ENCODE assay signal across 13 cellular contexts in genomic region chr1:109255097-109255651, GRCh38. TPM values are rescaled to one million over a fixed set of nuclear protein-coding genes. Genes with fewer than 3 reads are reported as not detected.
DNase-seq lines count a peak whose midpoint lies in the region; FAIRE-seq and TF ChIP-seq lines count a peak whose summit lies in the region.
"Had no signal": no experiment of that assay in that cellular context is flagged by ENCODE, and none has a peak within 500 bp of the region (broad histone marks: within the 10 kb centered on the region; RNA-seq: fewer than 3 reads in every experiment).

No MANE protein-coding gene starts in this region.

- H3K9me3 Mint-ChIP-seq in activated naive CD4-positive, alpha-beta T cell treated with anti-CD3 and anti-CD28 coated beads, Interleukin-2, amount 50 U/mL, for 24 hours = no peaks in the 10 kb centered on the region
- H3K9me3 Mint-ChIP-seq in activated naive CD4-positive, alpha-beta T cell treated with anti-CD3 and anti-CD28 coated beads, Interleukin-2, amount 10 ng/mL, durations not matched to agents 7 days and 5 days = no peaks in the 10 kb centered on the region
- H3K9me3 Mint-ChIP-seq in type B pancreatic cell = no peaks in the 10 kb centered on the region
- H3K9me3 Mint-ChIP-seq: activated CD8-positive, alpha-beta T cell treated with anti-CD3 and anti-CD28 coated beads for 36 hours had no signal

- H3K4me3 Mint-ChIP-seq in activated naive CD4-positive, alpha-beta T cell treated with anti-CD3 and anti-CD28 coated beads, Interleukin-2, amount 50 U/mL, for 24 hours = peak overlapping the region; percentile 23
- H3K4me3 Mint-ChIP-seq in activated naive CD4-positive, alpha-beta T cell treated with anti-CD3 and anti-CD28 coated beads, Interleukin-2, amount 10 ng/mL, durations not matched to agents 7 days and 5 days = no peak overlapping the region
- peak overlapping the region; percentile 85 for H3K4me3 Mint-ChIP-seq in type B pancreatic cell
- H3K4me3 Mint-ChIP-seq: activated CD8-positive, alpha-beta T cell treated with anti-CD3 and anti-CD28 coated beads for 36 hours had no signal

- H3K4me1 ChIP-seq in small intestine (ENCODE audit: control insufficient read depth in 2 of 2, insufficient read depth in 1 of 2, low read depth in 1 of 2, low read length in 1 of 2) = peaks cover 0 to 1% of the 10 kb centered on the region in 2 donors
- H3K4me1 ChIP-seq in transverse colon = peaks cover 12 to 24% (median 17%) of the 10 kb centered on the region in 4 donors

- no peak for DNase-seq in activated naive CD4-positive, alpha-beta T cell treated with anti-CD3 and anti-CD28 coated beads, Interleukin-2, amount 10 ng/mL, durations not matched to agents 7 days and 5 days
- DNase-seq in coronary artery (ENCODE audit: low spot score) (peak; percentile 66), left kidney (ENCODE audit: low read depth, low spot score) (peak; percentile 69), type B pancreatic cell (ENCODE audit: extremely low spot score, unreplicated experiment) (no peak), KBM-7 (no peak), small intestine (no peak), transverse colon (no peak)
- DNase-seq: activated CD8-positive, alpha-beta T cell treated with anti-CD3 and anti-CD28 coated beads for 36 hours; NCI-H2081 treated with DMSO at 0.1 percent for 48 hours; stimulated activated CD4-positive, alpha-beta T cell treated with anti-CD3 and anti-CD28 coated beads, Interleukin-4, amount 100 ng/mL, for 1 hour had no signal

- FAIRE-seq in small intestine (lab: Jason Lieb, UNC) = no peak

- H3K36me3 ChIP-seq in small intestine (ENCODE audit: control insufficient read depth in 2 of 2, insufficient read depth in 2 of 2, low read length in 2 of 2) (no peaks in the 10 kb centered on the region), transverse colon (no peaks in the 10 kb centered on the region)

- no peak for TF ChIP-seq POLR2A in transverse colon (IDR thresholded peaks at IDR 0.05)

- no peak for TF ChIP-seq CTCF in coronary artery (IDR thresholded peaks at IDR 0.05)
- peak; percentile 32 for TF ChIP-seq CTCF in type B pancreatic cell (conservative IDR thresholded peaks at IDR 0.05)
- no peak for TF ChIP-seq CTCF in transverse colon (IDR thresholded peaks at IDR 0.05)

- H3K27me3 ChIP-seq in small intestine (ENCODE audit: control insufficient read depth in 2 of 2, insufficient read depth in 2 of 2, low read length in 2 of 2) (no peaks in the 10 kb centered on the region), transverse colon (no peaks in the 10 kb centered on the region)

- CTCF ChIA-PET in activated naive CD4-positive, alpha-beta T cell treated with anti-CD3 and anti-CD28 coated beads, Interleukin-2, amount 10 ng/mL, durations not matched to agents 7 days and 5 days (lab: Charles Lee) = interaction anchor here (1.2 to 2.2 kb wide), 4 partner anchors 22 to 277 kb away, joined by 3 to 10 read pairs (median 4); no protein-coding TSS in a partner anchor

- H3K27ac Mint-ChIP-seq in activated naive CD4-positive, alpha-beta T cell treated with anti-CD3 and anti-CD28 coated beads, Interleukin-2, amount 50 U/mL, for 24 hours = no peak overlapping the region
- no peak overlapping the region for H3K27ac Mint-ChIP-seq in activated naive CD4-positive, alpha-beta T cell treated with anti-CD3 and anti-CD28 coated beads, Interleukin-2, amount 10 ng/mL, durations not matched to agents 7 days and 5 days
- H3K27ac Mint-ChIP-seq in type B pancreatic cell = peak overlapping the region; percentile 79
- H3K27ac Mint-ChIP-seq: activated CD8-positive, alpha-beta T cell treated with anti-CD3 and anti-CD28 coated beads for 36 hours had no signal

- H3K4me3 ChIP-seq in coronary artery (peak overlapping the region; percentile 60), small intestine (ENCODE audit: low read depth in 1 of 2, low read length in 2 of 2) (no peak overlapping the region), transverse colon (no peak overlapping the region)

- peaks cover 1% of the 10 kb centered on the region for H3K36me3 Mint-ChIP-seq in activated naive CD4-positive, alpha-beta T cell treated with anti-CD3 and anti-CD28 coated beads, Interleukin-2, amount 50 U/mL, for 24 hours
- no peaks in the 10 kb centered on the region for H3K36me3 Mint-ChIP-seq in activated naive CD4-positive, alpha-beta T cell treated with anti-CD3 and anti-CD28 coated beads, Interleukin-2, amount 10 ng/mL, durations not matched to agents 7 days and 5 days
- peaks cover 16% of the 10 kb centered on the region for H3K36me3 Mint-ChIP-seq in type B pancreatic cell

- no peak for TF ChIP-seq EP300 in transverse colon (IDR thresholded peaks at IDR 0.05; ENCODE audit: low read depth)

- H3K27ac ChIP-seq in coronary artery (peak overlapping the region in 1 of 2 donors; percentile 87), small intestine (ENCODE audit: low read depth in 1 of 2, low read length in 1 of 2) (no peak overlapping the region), transverse colon (peak overlapping the region in 2 of 4 donors; percentile 63 to 83)

- H3K27me3 Mint-ChIP-seq in activated naive CD4-positive, alpha-beta T cell treated with anti-CD3 and anti-CD28 coated beads, Interleukin-2, amount 50 U/mL, for 24 hours = no peaks in the 10 kb centered on the region
- H3K27me3 Mint-ChIP-seq in activated naive CD4-positive, alpha-beta T cell treated with anti-CD3 and anti-CD28 coated beads, Interleukin-2, amount 10 ng/mL, durations not matched to agents 7 days and 5 days = peaks cover 45% of the 10 kb centered on the region
- H3K27me3 Mint-ChIP-seq in type B pancreatic cell = no peaks in the 10 kb centered on the region
- H3K27me3 Mint-ChIP-seq: activated CD8-positive, alpha-beta T cell treated with anti-CD3 and anti-CD28 coated beads for 36 hours had no signal

- H3K4me1 Mint-ChIP-seq in activated naive CD4-positive, alpha-beta T cell treated with anti-CD3 and anti-CD28 coated beads, Interleukin-2, amount 50 U/mL, for 24 hours = peaks cover 8% of the 10 kb centered on the region
- no peaks in the 10 kb centered on the region for H3K4me1 Mint-ChIP-seq in activated naive CD4-positive, alpha-beta T cell treated with anti-CD3 and anti-CD28 coated beads, Interleukin-2, amount 10 ng/mL, durations not matched to agents 7 days and 5 days
- H3K4me1 Mint-ChIP-seq in type B pancreatic cell (ENCODE audit: unreplicated experiment) = peaks cover 34% of the 10 kb centered on the region

- 48 to 62% (median 61%) methylated on average over 14 to 15 of the region's 15 CpGs for WGBS in small intestine, 3 donors
- 69 to 79% methylated on average over 6 to 15 of the region's 15 CpGs for WGBS in transverse colon (ENCODE audit: low coverage in 1 of 2), 2 donors

- in situ Hi-C loops in KBM-7 (cut with MboI; ENCODE audit: low pct_unique_long_range_greater_than_20kb, low sequenced_read_pairs) (no loop called here), transverse colon (cut with MboI; ENCODE audit: low pct_ligation_motif_present in 1 of 4, low pct_unique_long_range_greater_than_20kb in 1 of 4, low sequenced_read_pairs in 3 of 4) (no loop called here)

- intact Hi-C loops in transverse colon (cut with DNase I; ENCODE audit: low total_unique reads) = no loop called here

- H3K9me3 ChIP-seq in small intestine (ENCODE audit: control insufficient read depth, low read depth) (no peaks in the 10 kb centered on the region), transverse colon (no peaks in the 10 kb centered on the region)

RNA-seq across cellular contexts. Expression of gene CELSR2, which starts 5.8 kb away (rescaled TPM):
- total RNA-seq in type B pancreatic cell (ENCODE audit: low replicate concordance) (23.4 and 35.5 TPM in 2 replicates), transverse colon (1 to 10 TPM; 1.8 to 3.7 (median 3.2) TPM)
- 1 to 10 TPM in 1 of 3 donors, under 1 TPM in 2; under 0.01 to 2.7 (median 0.27) TPM for polyA plus RNA-seq in small intestine

RNA-seq across cellular contexts. Expression of gene PSRC1, which starts 27.8 kb away (rescaled TPM):
- 10.3 and 46.2 TPM in 2 replicates for total RNA-seq in type B pancreatic cell (ENCODE audit: low replicate concordance)
- 10 to 100 TPM in 1 of 3 donors, 1 to 10 TPM in 1, under 1 TPM in 1; 0.67 to 15.5 (median 1.6) TPM for polyA plus RNA-seq in small intestine
- total RNA-seq in transverse colon = 10 to 100 TPM in 1 of 4 donors, 1 to 10 TPM in 3; 1.9 to 18.0 (median 4.4) TPM

RNA-seq across cellular contexts. Expression of gene SARS1, which starts 41.5 kb away (rescaled TPM):
- total RNA-seq in type B pancreatic cell (ENCODE audit: low replicate concordance) = 136 and 173 TPM in 2 replicates
- 100 to 1,000 TPM in 2 of 3 donors, 10 to 100 TPM in 1; 99.1 to 190 (median 159) TPM for polyA plus RNA-seq in small intestine
- total RNA-seq in transverse colon = 100 to 1,000 TPM in 3 of 4 donors, 10 to 100 TPM in 1; 79.4 to 150 (median 125) TPM

RNA-seq across cellular contexts. Expression of gene MYBPHL, which starts 51.6 kb away (rescaled TPM):
- total RNA-seq in type B pancreatic cell (ENCODE audit: low replicate concordance) (0.48 and 0.60 TPM in 2 replicates), transverse colon (not detected)
- under 1 TPM in 1 of 3 donors, not detected in 2; 0.16 TPM for polyA plus RNA-seq in small intestine
- total RNA-seq: activated CD8-positive, alpha-beta T cell treated with anti-CD3 and anti-CD28 coated beads for 36 hours; HT-29; ureter had no signal

Comparison
In these comparisons a context has a peak if more than half of its experiments do, and no peak if none do; other contexts are left out.
1. DNase-seq: peak in coronary artery (single experiment) and left kidney (single experiment); none in activated naive CD4-positive, alpha-beta T cell treated with anti-CD3 and anti-CD28 coated beads, Interleukin-2, amount 10 ng/mL, durations not matched to agents 7 days and 5 days (single experiment), type B pancreatic cell (single experiment), KBM-7 (single experiment), small intestine (single experiment) and transverse colon (single experiment).